ENCODE assay signal across 8 cellular contexts in genomic region chr14:21070083-21070609, GRCh38. TPM values are rescaled to one million over a fixed set of nuclear protein-coding genes. Genes with fewer than 3 reads are reported as not detected.
A peak's percentile ranks its signal among the peaks of the same experiment; 100 is the strongest.
DNase-seq lines count a peak whose midpoint lies in the region; ATAC-seq, FAIRE-seq and TF ChIP-seq lines count a peak whose summit lies in the region.

Gene ARHGEF40 (plus strand): TSS chr14:21070304. CDS start chr14:21070397, 93 bp downstream.

- WGBS in suprapubic skin, result 4% methylated on average over 11 of the region's 63 CpGs

- TF ChIP-seq POLR2A in endothelial cell of umbilical vein (IDR thresholded peaks at IDR 0.05; ENCODE audit: low read depth, low read length) (no peak), suprapubic skin (IDR thresholded peaks at IDR 0.05) (no peak), GM18505 (IDR thresholded peaks at IDR 0.05; ENCODE audit: borderline replicate concordance, extremely low read depth, insufficient read depth, insufficient read length) (no peak)

- CTCF ChIA-PET in HEK293T (lab: Yijun Ruan, JAX), result interaction anchor here (0.8 to 3.0 kb wide), 10 partner anchors 8 to 65 kb away, joined by 3 to 42 read pairs (median 8); no protein-coding TSS in a partner anchor
- CTCF ChIA-PET in endothelial cell of umbilical vein (lab: Charles Lee), result interaction anchor here (0.6 to 3.4 kb wide), 11 partner anchors 9 to 109 kb away, joined by 3 to 49 read pairs (median 6); no protein-coding TSS in a partner anchor

- POLR2A ChIA-PET in HEK293T (lab: Yijun Ruan, JAX), result interaction anchor here (0.8 to 3.7 kb wide), 11 partner anchors 8 to 55 kb away, joined by 3 to 72 read pairs (median 9); partner anchors contain the start of genes NDRG2, TMEM253 and ZNF219
- POLR2A ChIA-PET in endothelial cell of umbilical vein (lab: Charles Lee), result no interaction called here

- H3K4me3 ChIP-seq in endothelial cell of umbilical vein (replicated peaks in 1 of 3; ENCODE audit: insufficient read depth in 1 of 3, low read depth in 1 of 3, low read length in 3 of 3), result peak within 1 kb of the TSS in 2 of 3 experiments; percentile 54 to 55
- H3K4me3 ChIP-seq in suprapubic skin, result peak within 1 kb of the TSS; percentile 88

- H3K4me3 Mint-ChIP-seq in CD14-positive monocyte, result peak within 1 kb of the TSS; percentile 91 to 94
- H3K4me3 Mint-ChIP-seq in T-helper 17 cell, result peak within 1 kb of the TSS; percentile 91

- H3K27me3 ChIP-seq in endothelial cell of umbilical vein (ENCODE audit: control insufficient read depth in 2 of 2, insufficient read depth in 2 of 2, low read length in 2 of 2) (peaks cover 19 to 38% of the 10 kb centered on the region in 2 experiments), suprapubic skin (no peaks in the 10 kb centered on the region)

- H3K27ac Mint-ChIP-seq in CD14-positive monocyte (peak within 1 kb of the TSS; percentile 92 to 99 (median 98)), T-helper 17 cell (peak within 1 kb of the TSS; percentile 95)

- H3K27me3 Mint-ChIP-seq in CD14-positive monocyte (ENCODE audit: low read depth in 3 of 3) (peaks cover 15 to 18% (median 16%) of the 10 kb centered on the region in 3 donors), T-helper 17 cell (peaks cover 84% of the 10 kb centered on the region)

- BruUV-seq in endothelial cell of umbilical vein (replicated peaks; lab: Mats Ljungman, UMichigan), result no TSS peak

- peaks cover 10% of the 10 kb centered on the region for H3K4me1 ChIP-seq in endothelial cell of umbilical vein (ENCODE audit: control insufficient read depth, extremely low read depth, insufficient read depth, low read length)
- H3K4me1 ChIP-seq in suprapubic skin, result peaks cover 42% of the 10 kb centered on the region

- TF ChIP-seq CTCF in CD14-positive monocyte (IDR thresholded peaks at IDR 0.05), result no peak
- no peak for TF ChIP-seq CTCF in endothelial cell of umbilical vein (IDR thresholded peaks at IDR 0.05; ENCODE audit: extremely low read depth in 1 of 2, insufficient read depth in 1 of 2, low read depth in 1 of 2, low read length in 2 of 2)
- TF ChIP-seq CTCF in suprapubic skin (IDR thresholded peaks at IDR 0.05), result no peak

- H3K9me3 ChIP-seq in T-helper 17 cell (ENCODE audit: control insufficient read depth, low read length, poor library complexity, severe bottlenecking) (no peaks in the 10 kb centered on the region), endothelial cell of umbilical vein (replicated peaks; ENCODE audit: control insufficient read depth, insufficient read depth, low read length) (no peaks in the 10 kb centered on the region), suprapubic skin (no peaks in the 10 kb centered on the region)

- ATAC-seq in T-helper 17 cell (peak; percentile 24), GM18505 (IDR thresholded peaks at IDR 0.05; ENCODE audit: unreplicated experiment) (no peak)

- H3K27ac ChIP-seq in endothelial cell of umbilical vein (ENCODE audit: insufficient read depth, low read depth, low read length) (no peak within 1 kb of the TSS), suprapubic skin (peak within 1 kb of the TSS; percentile 90)

- H3K79me2 ChIP-seq in endothelial cell of umbilical vein (ENCODE audit: control insufficient read depth, insufficient read depth, low read length), result no peaks in the 10 kb centered on the region

- no peak for DNase-seq in CD14-positive monocyte (ENCODE audit: low spot score)
- peak; percentile 65 for DNase-seq in HEK293T (ENCODE audit: extremely low spot score)
- peak in 1 of 3 donors; percentile 34 for DNase-seq in T-helper 17 cell
- DNase-seq in endothelial cell of umbilical vein (ENCODE audit: low read depth, low spot score), result peak; percentile 8
- peak; percentile 77 for DNase-seq in medulla oblongata (ENCODE audit: extremely low spot score)
- DNase-seq in suprapubic skin (ENCODE audit: low spot score in 2 of 2), result no peak
- DNase-seq in middle frontal gyrus (ENCODE audit: extremely low spot score, low spot score), result no peak

- no peak for FAIRE-seq in endothelial cell of umbilical vein (lab: Jason Lieb, UNC)

- dilution Hi-C loops in endothelial cell of umbilical vein (cut with MboI; ENCODE audit: extremely low pct_ligation_motif_present, low sequenced_read_pairs), result no loop called here

- H3K36me3 ChIP-seq in endothelial cell of umbilical vein (ENCODE audit: control insufficient read depth in 2 of 2, extremely low read depth in 1 of 2, insufficient read depth in 2 of 2, low read length in 2 of 2), result peaks cover 0 to 2% of the 10 kb centered on the region in 2 experiments
- H3K36me3 ChIP-seq in suprapubic skin, result peaks cover 7% of the 10 kb centered on the region

- no peak for TF ChIP-seq EP300 in suprapubic skin (IDR thresholded peaks at IDR 0.05)

- no peaks in the 10 kb centered on the region for H4K20me1 ChIP-seq in endothelial cell of umbilical vein (replicated peaks; ENCODE audit: control insufficient read depth, extremely low read depth, insufficient read depth, low read length)

- H3K9me1 ChIP-seq in endothelial cell of umbilical vein (replicated peaks; ENCODE audit: control insufficient read depth, extremely low read depth, insufficient read depth, low read length), result no peaks in the 10 kb centered on the region

- H3K9me3 Mint-ChIP-seq in CD14-positive monocyte, result peaks cover 0 to 3% (median 0%) of the 10 kb centered on the region in 7 donors

- intact Hi-C loops in CD14-positive monocyte (cut with micrococcal nuclease) (loop anchor here (2.0 kb wide), 2 partner anchors 17 to 35 kb away; no protein-coding TSS in a partner anchor), endothelial cell of umbilical vein (cut with micrococcal nuclease) (no loop called here)

- peaks cover 18 to 21% of the 10 kb centered on the region in 2 donors for H3K36me3 Mint-ChIP-seq in CD14-positive monocyte
- peaks cover 13% of the 10 kb centered on the region for H3K36me3 Mint-ChIP-seq in T-helper 17 cell (ENCODE audit: low read depth)

- H3K4me2 ChIP-seq in endothelial cell of umbilical vein (ENCODE audit: insufficient read depth, low read length), result peak within 1 kb of the TSS; percentile 58

- H3K9ac ChIP-seq in endothelial cell of umbilical vein (replicated peaks; ENCODE audit: extremely low read depth, insufficient read depth, low read length), result peak within 1 kb of the TSS; percentile 32

- peaks cover 46% of the 10 kb centered on the region for H3K4me1 Mint-ChIP-seq in CD14-positive monocyte
- H3K4me1 Mint-ChIP-seq in T-helper 17 cell, result peaks cover 38% of the 10 kb centered on the region

- H2AFZ ChIP-seq in endothelial cell of umbilical vein (ENCODE audit: low read depth, low read length), result peak within 1 kb of the TSS; percentile 31

TF ChIP-seq in HEK293T, 16 proteins besides CTCF, POLR2A, EP300 and RAD21 (continues in another document):
- TF ChIP-seq, protein P1, sequence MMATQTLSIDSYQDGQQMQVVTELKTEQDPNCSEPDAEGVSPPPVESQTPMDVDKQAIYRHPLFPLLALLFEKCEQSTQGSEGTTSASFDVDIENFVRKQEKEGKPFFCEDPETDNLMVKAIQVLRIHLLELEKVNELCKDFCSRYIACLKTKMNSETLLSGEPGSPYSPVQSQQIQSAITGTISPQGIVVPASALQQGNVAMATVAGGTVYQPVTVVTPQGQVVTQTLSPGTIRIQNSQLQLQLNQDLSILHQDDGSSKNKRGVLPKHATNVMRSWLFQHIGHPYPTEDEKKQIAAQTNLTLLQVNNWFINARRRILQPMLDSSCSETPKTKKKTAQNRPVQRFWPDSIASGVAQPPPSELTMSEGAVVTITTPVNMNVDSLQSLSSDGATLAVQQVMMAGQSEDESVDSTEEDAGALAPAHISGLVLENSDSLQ (IDR thresholded peaks at IDR 0.05), result no peak
- TF ChIP-seq L3MBTL2 (conservative IDR thresholded peaks at IDR 0.05) (no peak), NFRKB (IDR thresholded peaks at IDR 0.05) (no peak), FOXM1 (IDR thresholded peaks at IDR 0.05; ENCODE audit: borderline replicate concordance) (no peak), ELF4 (IDR thresholded peaks at IDR 0.05) (no peak), SP1 (IDR thresholded peaks at IDR 0.05) (no peak), SUZ12 (IDR thresholded peaks at IDR 0.05) (no peak), CTBP1 (IDR thresholded peaks at IDR 0.05; ENCODE audit: borderline replicate concordance) (no peak), BHLHE40 (IDR thresholded peaks at IDR 0.05; ENCODE audit: borderline replicate concordance) (no peak), LEF1 (IDR thresholded peaks at IDR 0.05; ENCODE audit: borderline replicate concordance) (no peak), FOXA1 (IDR thresholded peaks at IDR 0.05) (no peak)

TF ChIP-seq in endothelial cell of umbilical vein, 7 proteins besides CTCF, POLR2A, EP300 and RAD21:
- TF ChIP-seq JUN (IDR thresholded peaks at IDR 0.05; ENCODE audit: borderline replicate concordance, insufficient read depth, insufficient read length, low read depth) (no peak), EZH2 (IDR thresholded peaks at IDR 0.05; ENCODE audit: borderline replicate concordance, low read depth, low read length, severe bottlenecking) (no peak), MYC (IDR thresholded peaks at IDR 0.05; ENCODE audit: low read depth, low read length) (no peak), POLR2AphosphoS5 (IDR thresholded peaks at IDR 0.05; ENCODE audit: insufficient read depth, low read depth, low read length) (no peak), FOS (IDR thresholded peaks at IDR 0.05; ENCODE audit: borderline replicate concordance, insufficient read depth, low read length) (no peak)

RNA-seq across cellular contexts. Expression of gene ARHGEF40, which starts in this region (rescaled TPM):
- polyA plus RNA-seq in CD14-positive monocyte (10 to 100 TPM; 12.1 to 15.3 TPM), endothelial cell of umbilical vein (19.9 and 30.4 TPM in 2 replicates)
- total RNA-seq in T-helper 17 cell (10 to 100 TPM; 12.0 to 17.3 TPM), endothelial cell of umbilical vein (1.9 and 2.6 TPM in 2 replicates), suprapubic skin (10 to 100 TPM; 14.4 to 22.8 (median 17.6) TPM)
- 16.5 and 18.0 TPM in 2 replicates for polyA plus RNA-seq in endothelial cell of umbilical vein (2011; cell fraction: cytosol; rRNA removed)
- polyA plus RNA-seq in endothelial cell of umbilical vein (2011; cell fraction: nucleus; rRNA removed), result 40.1 and 52.2 TPM in 2 replicates
- polyA plus RNA-seq in endothelial cell of umbilical vein (2012), result 1.0 and 1.1 TPM in 2 replicates
- polyA minus RNA-seq in endothelial cell of umbilical vein, result 21.1 and 21.2 TPM in 2 replicates
- polyA minus RNA-seq in endothelial cell of umbilical vein (2011; cell fraction: cytosol; rRNA and poly(A)+ RNA removed), result 12.6 TPM
- 9.8 and 12.1 TPM in 2 replicates for polyA minus RNA-seq in endothelial cell of umbilical vein (2011; cell fraction: nucleus; rRNA and poly(A)+ RNA removed)

Comparison
In these comparisons a context has a peak if more than half of its experiments do, and no peak if none do; other contexts are left out.
1. DNase-seq: peak in HEK293T (single experiment), endothelial cell of umbilical vein (single experiment) and medulla oblongata (single experiment); none in CD14-positive monocyte (single experiment), suprapubic skin (0 of 2) and middle frontal gyrus (single experiment).